Comparison of ENCODE assay signal across 12 cellular contexts in genomic region chr2:113150258-113150601, GRCh38. TPM values are rescaled to one million over a fixed set of nuclear protein-coding genes. Genes with fewer than 3 reads are reported as not detected.
DNase-seq lines count a peak whose midpoint lies in the region; ATAC-seq and TF ChIP-seq lines count a peak whose summit lies in the region.
"Had no signal": no experiment of that assay in that cellular context is flagged by ENCODE, and none has a peak within 500 bp of the region (broad histone marks: within the 10 kb centered on the region; RNA-seq: fewer than 3 reads in every experiment).

No MANE protein-coding gene starts in this region.

- peak; percentile 40 for DNase-seq in coronary artery (ENCODE audit: low spot score)
- peak; percentile 40 for DNase-seq in left lobe of liver (ENCODE audit: low spot score)
- peak; percentile 49 for DNase-seq in mesenteric fat pad (ENCODE audit: low spot score)
- no peak for DNase-seq in Right ventricle myocardium inferior (ENCODE audit: missing footprints)
- DNase-seq in ureter (ENCODE audit: low spot score) = no peak
- DNase-seq in NCI-H187 (lab: John Stamatoyannopoulos, UW) = no peak
- DNase-seq: CD4-positive, CD25-positive, alpha-beta regulatory T cell; DMS53; GF-D8; H7 had no signal

- intact Hi-C loops in Right ventricle myocardium inferior (cut with DNase I) = no loop called here

- ATAC-seq in left lobe of liver (peak; percentile 77), Right ventricle myocardium inferior (no peak)

- H3K4me3 ChIP-seq in coronary artery = no peak overlapping the region
- H3K4me3 ChIP-seq: A549; BLaER1 treated with 17β-estradiol and CSF1 and Interleukin-3, amounts not matched to agents 10 nM and 100 nM had no signal

- no peak for TF ChIP-seq CTCF in coronary artery (IDR thresholded peaks at IDR 0.05)

- no peak overlapping the region for H3K27ac ChIP-seq in coronary artery
- H3K27ac ChIP-seq: A549; BLaER1 treated with 17β-estradiol and CSF1 and Interleukin-3, amounts not matched to agents 10 nM and 100 nM had no signal

RNA-seq across cellular contexts. Expression of gene IL1RN, which starts 22.8 kb away (rescaled TPM):
- total RNA-seq in left lobe of liver = 16.0 TPM
- 8.9 TPM for total RNA-seq in mesenteric fat pad
- total RNA-seq in Right ventricle myocardium inferior = 0.89 TPM
- total RNA-seq in ureter = 80.2 TPM
- total RNA-seq: CD4-positive, CD25-positive, alpha-beta regulatory T cell; H7 had no signal

RNA-seq across cellular contexts. Expression of gene PSD4, which starts 23.5 kb away (rescaled TPM):
- total RNA-seq in left lobe of liver (60.3 TPM), mesenteric fat pad (13.2 TPM), Right ventricle myocardium inferior (3.4 TPM), ureter (55.1 TPM)

Comparison
In these comparisons a context has a peak if more than half of its experiments do, and no peak if none do; other contexts are left out.
1. DNase-seq: peak in coronary artery (single experiment), left lobe of liver (single experiment) and mesenteric fat pad (single experiment); none in Right ventricle myocardium inferior (single experiment), ureter (single experiment) and NCI-H187 (0 of 2).